8 cellular contexts compared by ENCODE assay signal in genomic region chr10:101467286-101467770, GRCh38.
DNase-seq lines count a peak whose midpoint lies in the region; ATAC-seq and TF ChIP-seq lines count a peak whose summit lies in the region.

No MANE protein-coding gene starts in this region.

- ATAC-seq in stimulated activated effector memory CD8-positive, alpha-beta T cell treated with anti-CD3 and anti-CD28 coated beads, Interleukin-12 subunit alpha, Interleukin-12 subunit beta, amount 100 ng/mL, for 72 hours = peak; percentile 89

- H3K27ac ChIP-seq in breast epithelium = no peak overlapping the region

- no peaks in the 10 kb centered on the region for H3K9me3 Mint-ChIP-seq in stimulated activated effector memory CD8-positive, alpha-beta T cell treated with anti-CD3 and anti-CD28 coated beads, Interleukin-12 subunit alpha, Interleukin-12 subunit beta, amount 100 ng/mL, for 72 hours

- TF ChIP-seq CTCF in breast epithelium (IDR thresholded peaks at IDR 0.05) = peak; percentile 38 to 80 (median 69)

- H3K4me1 ChIP-seq in breast epithelium = no peaks in the 10 kb centered on the region

- no peak overlapping the region for H3K4me3 ChIP-seq in MG63
- no peak overlapping the region for H3K4me3 ChIP-seq in breast epithelium

- H3K27me3 ChIP-seq in MG63 = no peaks in the 10 kb centered on the region
- H3K27me3 ChIP-seq in breast epithelium = no peaks in the 10 kb centered on the region

- no peaks in the 10 kb centered on the region for H3K9me3 ChIP-seq in MG63
- no peaks in the 10 kb centered on the region for H3K9me3 ChIP-seq in breast epithelium

- H3K4me3 Mint-ChIP-seq in stimulated activated effector memory CD8-positive, alpha-beta T cell treated with anti-CD3 and anti-CD28 coated beads, Interleukin-12 subunit alpha, Interleukin-12 subunit beta, amount 100 ng/mL, for 72 hours = no peak overlapping the region

- DNase-seq in stimulated activated CD4-positive, alpha-beta T cell treated with anti-CD3 and anti-CD28 coated beads, Interleukin-12 subunit alpha, Interleukin-12 subunit beta, amount 100 ng/mL, for 48 hours (ENCODE audit: low read depth in 2 of 3, low spot score in 1 of 3) = peak in 2 of 3 donors; percentile 5 to 27
- no peak for DNase-seq in stimulated activated CD4-positive, alpha-beta T cell treated with anti-CD3 and anti-CD28 coated beads, Interleukin-2, amount 100 ng/mL, for 48 hours
- DNase-seq in MG63 (peak; percentile 10), RPMI7951 (ENCODE audit: low read depth) (peak; percentile 62), breast epithelium (ENCODE audit: low spot score in 2 of 2) (peak in 1 of 2 donors; percentile 40), iPS-NIHi7 (ENCODE audit: extremely low spot score) (peak; percentile 79)
- DNase-seq in stimulated activated effector memory CD8-positive, alpha-beta T cell treated with anti-CD3 and anti-CD28 coated beads, Interleukin-12 subunit alpha, Interleukin-12 subunit beta, amount 100 ng/mL, for 72 hours (ENCODE audit: low spot score in 2 of 2) = no peak
- DNase-seq in activated effector memory CD4-positive, alpha-beta T cell treated with anti-CD3 and anti-CD28 coated beads, Interleukin-2, amount 50 U/mL, for 16 hours = no peak

- no peak overlapping the region for H3K27ac Mint-ChIP-seq in stimulated activated effector memory CD8-positive, alpha-beta T cell treated with anti-CD3 and anti-CD28 coated beads, Interleukin-12 subunit alpha, Interleukin-12 subunit beta, amount 100 ng/mL, for 72 hours

- H3K4me1 Mint-ChIP-seq in stimulated activated effector memory CD8-positive, alpha-beta T cell treated with anti-CD3 and anti-CD28 coated beads, Interleukin-12 subunit alpha, Interleukin-12 subunit beta, amount 100 ng/mL, for 72 hours = peaks cover 6% of the 10 kb centered on the region

- no peaks in the 10 kb centered on the region for H3K36me3 Mint-ChIP-seq in stimulated activated effector memory CD8-positive, alpha-beta T cell treated with anti-CD3 and anti-CD28 coated beads, Interleukin-12 subunit alpha, Interleukin-12 subunit beta, amount 100 ng/mL, for 72 hours

- no peaks in the 10 kb centered on the region for H3K36me3 ChIP-seq in MG63
- no peaks in the 10 kb centered on the region for H3K36me3 ChIP-seq in breast epithelium

- no peak for TF ChIP-seq POLR2A in breast epithelium (IDR thresholded peaks at IDR 0.05)

- intact Hi-C loops in breast epithelium (cut with DNase I; ENCODE audit: low total_unique reads) = no loop called here

Comparison
In these comparisons a context has a peak if more than half of its experiments do, and no peak if none do; other contexts are left out.
1. DNase-seq: peak in stimulated activated CD4-positive, alpha-beta T cell treated with anti-CD3 and anti-CD28 coated beads, Interleukin-12 subunit alpha, Interleukin-12 subunit beta, amount 100 ng/mL, for 48 hours (2 of 3), MG63 (single experiment), RPMI7951 (single experiment) and iPS-NIHi7 (single experiment); none in stimulated activated CD4-positive, alpha-beta T cell treated with anti-CD3 and anti-CD28 coated beads, Interleukin-2, amount 100 ng/mL, for 48 hours (0 of 2), stimulated activated effector memory CD8-positive, alpha-beta T cell treated with anti-CD3 and anti-CD28 coated beads, Interleukin-12 subunit alpha, Interleukin-12 subunit beta, amount 100 ng/mL, for 72 hours (0 of 2) and activated effector memory CD4-positive, alpha-beta T cell treated with anti-CD3 and anti-CD28 coated beads, Interleukin-2, amount 50 U/mL, for 16 hours (single experiment).